1 cellular context compared by ENCODE assay signal in genomic region chr1:159121526-159121925, GRCh38.
TF ChIP-seq lines count a peak whose summit lies in the region.

No MANE protein-coding gene starts in this region.

TF ChIP-seq in GM23338, 12 proteins besides CTCF, POLR2A, EP300 and RAD21 (continued from another document):
- no peak for TF ChIP-seq ZNF462 (CRISPR knock-in tag; IDR thresholded peaks at IDR 0.05)
- TF ChIP-seq NANOG (IDR thresholded peaks at IDR 0.05; ENCODE audit: borderline replicate concordance) = no peak
- TF ChIP-seq CREB1 (CRISPR knock-in tag; IDR thresholded peaks at IDR 0.05; ENCODE audit: low read depth) = no peak
